19 cellular contexts compared by ENCODE assay signal in the genomic region with DNA sequence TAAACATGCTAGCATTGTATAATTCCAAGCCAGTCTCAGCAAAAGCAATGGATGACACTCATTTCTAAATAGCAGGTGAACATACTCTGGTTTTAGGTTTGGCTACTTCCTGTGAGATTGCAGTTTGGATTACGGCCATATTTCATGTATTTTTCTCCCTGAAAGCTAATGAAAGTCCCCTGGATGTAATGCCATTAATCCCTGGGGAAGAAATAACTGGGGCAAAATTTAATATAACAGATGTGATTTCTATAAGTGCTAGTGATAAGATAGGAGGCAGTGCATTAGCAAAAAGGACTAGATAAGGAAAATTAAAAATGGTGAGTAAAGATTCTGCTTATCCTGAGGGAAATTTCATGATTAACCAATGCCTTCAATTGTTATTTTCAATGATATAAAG.
DNase-seq lines count a peak whose midpoint lies in the region; ATAC-seq, FAIRE-seq and TF ChIP-seq lines count a peak whose summit lies in the region.
"Had no signal": no experiment of that assay in that cellular context is flagged by ENCODE, and none has a peak within 500 bp of the region (broad histone marks: within the 10 kb centered on the region; RNA-seq: fewer than 3 reads in every experiment).

No MANE protein-coding gene starts in this region.

- DNase-seq in HepG2 (ENCODE audit: low spot score) = no peak
- DNase-seq in right lobe of liver = no peak
- no peak for DNase-seq in GM23248
- DNase-seq in NCI-H524 treated with DMSO at 0.1 percent for 48 hours (lab: John Stamatoyannopoulos, UW) = no peak
- DNase-seq: Caco-2; CD4-positive, CD25-positive, alpha-beta regulatory T cell; CD8-positive, alpha-beta T cell; DMS53; DMS79 treated with DMSO at 0.1 percent for 48 hours; GOT3; HFFc6 had no signal

- H3F3A ChIP-seq in GM23248 (ENCODE audit: insufficient read depth) = no peaks in the 10 kb centered on the region

- H3K9me3 ChIP-seq in HepG2 (ENCODE audit: low read length) = 0 out of 2 replicates have a peak, but pooled peaks cover under 1% of the 10 kb centered on the region
- no peaks in the 10 kb centered on the region for H3K9me3 ChIP-seq in right lobe of liver
- no peaks in the 10 kb centered on the region for H3K9me3 ChIP-seq in OCI-LY3 (ENCODE audit: insufficient read depth, low read length)
- no peaks in the 10 kb centered on the region for H3K9me3 ChIP-seq in GM23248 (ENCODE audit: low read depth)
- H3K9me3 ChIP-seq: BLaER1, Caco-2, HAP-1 had no signal

- CTCF ChIA-PET in HepG2 (lab: Yijun Ruan, JAX; ENCODE audit: low intra/inter-chr PET ratio, low total read pairs) = no interaction called here

- no peak for ATAC-seq in HepG2
- ATAC-seq in right lobe of liver = no peak
- ATAC-seq in SK-N-SH treated with all-trans-retinoic acid at 6 μM for 48 hours = no peak
- ATAC-seq: CD8-positive, alpha-beta T cell had no signal

- H3K79me2 ChIP-seq in HepG2 (ENCODE audit: insufficient read depth, low read length) (no peaks in the 10 kb centered on the region), OCI-LY3 (ENCODE audit: low read length) (no peaks in the 10 kb centered on the region), GM23248 (ENCODE audit: insufficient read depth) (no peaks in the 10 kb centered on the region)

- TF ChIP-seq POLR2A in HepG2 (IDR thresholded peaks at IDR 0.05; ENCODE audit: insufficient read depth in 1 of 2, low read depth in 2 of 2, low read length in 2 of 2) (no peak), right lobe of liver (IDR thresholded peaks at IDR 0.05) (no peak)

- intact Hi-C loops in HepG2 (cut with micrococcal nuclease; ENCODE audit: unreplicated experiment) (no loop called here), right lobe of liver (cut with DNase I) (no loop called here)

- H2AFZ ChIP-seq in HepG2 (ENCODE audit: low read length) = peak overlapping the region; percentile 23
- peak overlapping the region; percentile 20; the same call in 1 of the 2 replicates for H2AFZ ChIP-seq in OCI-LY3 (ENCODE audit: low read depth, low read length)
- no peak overlapping the region for H2AFZ ChIP-seq in GM23248

- POLR2A ChIA-PET in HepG2 (lab: Yijun Ruan, JAX) = no interaction called here

- no peaks in the 10 kb centered on the region for H4K20me1 ChIP-seq in HepG2 (ENCODE audit: insufficient read depth, low read length)
- no peaks in the 10 kb centered on the region for H4K20me1 ChIP-seq in OCI-LY3 (ENCODE audit: insufficient read depth, low read length)
- no peaks in the 10 kb centered on the region for H4K20me1 ChIP-seq in GM23248 (ENCODE audit: insufficient read depth)
- H4K20me1 ChIP-seq: BLaER1 had no signal

- H3K4me2 ChIP-seq in HepG2 (ENCODE audit: low read depth, low read length) (no peak overlapping the region), OCI-LY3 (ENCODE audit: low read length) (no peak overlapping the region), GM23248 (ENCODE audit: unreplicated experiment) (no peak overlapping the region)
- H3K4me2 ChIP-seq: BLaER1 had no signal

- TF ChIP-seq RAD21 in HepG2 (CRISPR knock-in tag; IDR thresholded peaks at IDR 0.05) = no peak

- TF ChIP-seq EP300 in HepG2 (IDR thresholded peaks at IDR 0.05; ENCODE audit: low read depth in 2 of 2, low read length in 2 of 2) (no peak), HepG2 (CRISPR knock-in tag; IDR thresholded peaks at IDR 0.05; ENCODE audit: borderline replicate concordance) (no peak)

- H3K36me3 ChIP-seq in HepG2 (replicated peaks in 1 of 2; ENCODE audit: control insufficient read depth in 1 of 2, insufficient read depth in 2 of 2, low read length in 2 of 2) (no peaks in the 10 kb centered on the region), right lobe of liver (no peaks in the 10 kb centered on the region), OCI-LY3 (replicated peaks; ENCODE audit: low read depth, low read length) (no peaks in the 10 kb centered on the region), GM23248 (ENCODE audit: low read depth) (no peaks in the 10 kb centered on the region)
- H3K36me3 ChIP-seq: BLaER1, HAP-1 had no signal

- TF ChIP-seq CTCF in HepG2 (CRISPR knock-in tag; IDR thresholded peaks at IDR 0.05) = no peak
- no peak for TF ChIP-seq CTCF in right lobe of liver (IDR thresholded peaks at IDR 0.05)
- TF ChIP-seq CTCF in OCI-LY3 (IDR thresholded peaks at IDR 0.05; ENCODE audit: low read depth, low read length) = no peak

- in situ Hi-C loops in HepG2 (cut with HindIII; ENCODE audit: extremely low pct_ligation_motif_present, low pct_unique_long_range_greater_than_20kb) = no loop called here
- in situ Hi-C loops in GM23248 (cut with MboI) = no loop called here

- H3K9ac ChIP-seq in HepG2 (ENCODE audit: insufficient read depth, low read depth, low read length) (no peak overlapping the region), OCI-LY3 (ENCODE audit: low read length) (no peak overlapping the region), GM23248 (no peak overlapping the region)
- H3K9ac ChIP-seq: BLaER1 had no signal

- WGBS in HepG2 (ENCODE audit: low lambda C conversion rate) = 0% methylated on average over 1 of the region's 1 CpG
- 40% methylated on average over 1 of the region's 1 CpG for WGBS in right lobe of liver (ENCODE audit: insufficient coverage, low coverage, low lambda C conversion rate, missing lambda C conversion rate)
- WGBS in GM23248 (ENCODE audit: low coverage in 1 of 2, low lambda C conversion rate in 2 of 2, missing lambda C conversion rate in 2 of 2), 2 experiments = 57 to 62% methylated on average over 1 of the region's 1 CpG

- no peak overlapping the region for H3K4me3 ChIP-seq in HepG2 (replicated peaks in 1 of 3; ENCODE audit: insufficient read depth in 1 of 3, low read depth in 2 of 3, low read length in 3 of 3)
- no peak overlapping the region for H3K4me3 ChIP-seq in right lobe of liver
- H3K4me3 ChIP-seq in OCI-LY3 (ENCODE audit: low read length) = no peak overlapping the region
- H3K4me3 ChIP-seq in GM23248 = no peak overlapping the region
- H3K4me3 ChIP-seq: BLaER1, HAP-1 had no signal

- H3K27ac ChIP-seq in HepG2 (ENCODE audit: extremely low read length, insufficient read depth, low read length) (no peak overlapping the region), right lobe of liver (no peak overlapping the region), OCI-LY3 (ENCODE audit: low read length) (no peak overlapping the region), GM23248 (no peak overlapping the region)
- H3K27ac ChIP-seq: BLaER1, C4-2B had no signal

- H3K27me3 ChIP-seq in HepG2 (ENCODE audit: control insufficient read depth in 1 of 2, insufficient read depth in 2 of 2, low read length in 2 of 2) = no peaks in the 10 kb centered on the region
- H3K27me3 ChIP-seq in right lobe of liver = no peaks in the 10 kb centered on the region
- H3K27me3 ChIP-seq in OCI-LY3 (ENCODE audit: low read depth, low read length) = no peaks in the 10 kb centered on the region
- no peaks in the 10 kb centered on the region for H3K27me3 ChIP-seq in GM23248 (replicated peaks; ENCODE audit: insufficient read depth)
- H3K27me3 ChIP-seq: BLaER1 had no signal

- no TSS peak for BruUV-seq in HepG2 (replicated peaks; lab: Mats Ljungman, UMichigan)

- no peak for FAIRE-seq in HepG2 (lab: Jason Lieb, UNC)
- FAIRE-seq: G401.6, GM18507, H54 had no signal

- no peaks in the 10 kb centered on the region for H3K4me1 ChIP-seq in HepG2 (ENCODE audit: insufficient read depth, low read length)
- no peaks in the 10 kb centered on the region for H3K4me1 ChIP-seq in right lobe of liver
- peaks cover 5% of the 10 kb centered on the region; the same call in 1 of the 2 replicates for H3K4me1 ChIP-seq in OCI-LY3 (ENCODE audit: low read length)
- H3K4me1 ChIP-seq in GM23248 (ENCODE audit: insufficient read depth) = no peaks in the 10 kb centered on the region
- H3K4me1 ChIP-seq: BLaER1, Caco-2, HAP-1 had no signal

- H3K9me2 ChIP-seq in GM23248 (ENCODE audit: insufficient read depth) = no peaks in the 10 kb centered on the region

TF ChIP-seq in HepG2, 621 proteins besides CTCF, POLR2A, EP300 and RAD21 (continues in another document):
- TF ChIP-seq TSC22D2 (CRISPR knock-in tag; IDR thresholded peaks at IDR 0.05; ENCODE audit: borderline replicate concordance) (no peak), ZNF747 (CRISPR knock-in tag; IDR thresholded peaks at IDR 0.05; ENCODE audit: borderline replicate concordance) (no peak), ZNF10 (CRISPR knock-in tag; IDR thresholded peaks at IDR 0.05; ENCODE audit: borderline replicate concordance, low read depth) (no peak), SKI (IDR thresholded peaks at IDR 0.05; ENCODE audit: partially characterized antibody) (no peak), ZNF660 (CRISPR knock-in tag; IDR thresholded peaks at IDR 0.05; ENCODE audit: borderline replicate concordance, low read depth) (no peak), ZNF235 (CRISPR knock-in tag; IDR thresholded peaks at IDR 0.05; ENCODE audit: borderline replicate concordance) (no peak), ELF3 (CRISPR knock-in tag; IDR thresholded peaks at IDR 0.05) (no peak)

TF ChIP-seq in SK-N-SH treated with all-trans-retinoic acid at 6 μM for 48 hours, 23 proteins besides CTCF, POLR2A, EP300 and RAD21 (continues in another document):
- TF ChIP-seq BACH2 (CRISPR knock-in tag; IDR thresholded peaks at IDR 0.05; ENCODE audit: borderline replicate concordance) (no peak), TOX (CRISPR knock-in tag; IDR thresholded peaks at IDR 0.05; ENCODE audit: borderline replicate concordance) (no peak), ZNF565 (CRISPR knock-in tag; conservative IDR thresholded peaks at IDR 0.05; ENCODE audit: low read depth) (no peak), GLIS3 (CRISPR knock-in tag; IDR thresholded peaks at IDR 0.05) (peak; percentile 69; the same call in 1 of the 2 replicates), CSDC2 (CRISPR knock-in tag; IDR thresholded peaks at IDR 0.05) (no peak), POU6F1 (CRISPR knock-in tag; IDR thresholded peaks at IDR 0.05; ENCODE audit: borderline replicate concordance, low read depth) (no peak), ISL1 (CRISPR knock-in tag; IDR thresholded peaks at IDR 0.05) (peak; percentile 77)
